ENCODE assay signal across 12 cellular contexts in the genomic region with DNA sequence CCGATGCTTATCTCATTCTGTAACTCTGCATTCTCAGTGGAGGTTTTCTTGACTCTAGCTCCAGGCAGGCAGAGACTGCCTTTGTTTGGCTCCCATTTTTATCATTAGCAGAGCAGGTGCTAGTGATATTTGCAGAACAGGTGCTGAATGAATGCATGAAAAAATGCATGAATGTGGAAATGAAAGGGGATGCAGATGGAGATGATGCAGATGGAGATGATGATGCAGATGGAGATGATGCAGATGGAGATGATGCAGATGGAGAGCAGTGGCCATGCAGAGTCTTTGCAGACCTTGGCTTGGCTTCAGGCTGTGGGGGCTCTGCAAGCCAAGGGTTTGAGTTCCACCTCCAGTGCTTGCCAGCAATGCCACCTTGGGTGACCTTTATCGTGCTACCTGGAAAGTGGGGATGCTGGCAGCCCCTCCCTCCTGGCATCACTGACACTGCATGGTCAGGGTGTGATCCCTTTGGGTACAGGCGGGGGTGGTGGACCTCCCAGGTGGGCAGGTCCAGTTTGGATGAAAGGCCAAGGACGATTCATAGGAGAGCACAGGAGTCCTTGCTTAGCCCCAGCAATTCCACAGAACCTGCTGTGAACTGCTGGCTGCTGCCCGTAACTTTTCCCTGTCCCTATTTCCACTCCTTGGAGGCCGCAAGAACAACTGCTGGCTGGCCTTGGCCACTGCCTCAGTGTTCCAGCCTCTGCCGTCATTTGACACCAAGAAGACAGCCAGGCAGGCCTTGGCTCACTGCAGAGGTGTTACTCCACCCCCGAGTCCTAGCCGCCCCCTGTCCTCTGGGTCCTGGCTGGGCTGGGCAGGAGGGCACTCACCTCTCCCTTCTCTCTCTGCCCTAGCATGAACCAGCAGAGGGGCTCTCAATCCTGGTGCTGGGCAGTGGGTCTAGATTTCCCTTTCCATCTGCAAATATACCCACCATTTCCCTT. TPM values are rescaled to one million over a fixed set of nuclear protein-coding genes. Genes with fewer than 3 reads are reported as not detected.
A peak's percentile ranks its signal among the peaks of the same experiment; 100 is the strongest.
DNase-seq lines count a peak whose midpoint lies in the region; ATAC-seq and TF ChIP-seq lines count a peak whose summit lies in the region.
"Had no signal": no experiment of that assay in that cellular context is flagged by ENCODE, and none has a peak within 500 bp of the region (broad histone marks: within the 10 kb centered on the region; RNA-seq: fewer than 3 reads in every experiment).

No MANE protein-coding gene starts in this region.

- H3K27ac Mint-ChIP-seq in MCF 10A (ENCODE audit: low read depth, unreplicated experiment): no peak overlapping the region
- no peak overlapping the region for H3K27ac Mint-ChIP-seq in activated CD8-positive, alpha-beta T cell treated with anti-CD3 and anti-CD28 coated beads, Interleukin-2, amount 10 ng/mL, durations not matched to agents 7 days and 5 days

- no peak overlapping the region for H3K14ac ChIP-seq in neuronal stem cell (ENCODE audit: low read length)

- H3K23ac ChIP-seq in neuronal stem cell (ENCODE audit: low read depth, low read length, poor library complexity): no peak overlapping the region

- no peaks in the 10 kb centered on the region for H4K20me1 ChIP-seq in mammary epithelial cell (ENCODE audit: insufficient read depth, low read length)

- no peak overlapping the region for H2AK5ac ChIP-seq in neuronal stem cell (ENCODE audit: low read depth, low read length)

- H3K4me1 ChIP-seq in mammary epithelial cell (ENCODE audit: insufficient read depth, low read length) (peaks cover 50% of the 10 kb centered on the region), heart right ventricle (peaks cover 46 to 89% (median 75%) of the 10 kb centered on the region in 9 donors), neuronal stem cell (ENCODE audit: control insufficient read depth in 2 of 2, insufficient read depth in 1 of 2, low read depth in 1 of 2, low read length in 2 of 2) (peaks cover 34 to 52% of the 10 kb centered on the region in 2 donors)

- in situ Hi-C loops in mammary epithelial cell (cut with MboI; ENCODE audit: low sequenced_read_pairs in 2 of 2): loop anchor here in 1 of 2 donors (10.0 kb wide), 1 partner anchor 92 kb away; the partner anchor contains the start of gene DUSP1

- no peak overlapping the region for H2BK12ac ChIP-seq in neuronal stem cell (ENCODE audit: low read length)

- H3K9me3 Mint-ChIP-seq in MCF 10A (ENCODE audit: unreplicated experiment): no peaks in the 10 kb centered on the region
- H3K9me3 Mint-ChIP-seq in activated CD8-positive, alpha-beta T cell treated with anti-CD3 and anti-CD28 coated beads, Interleukin-2, amount 10 ng/mL, durations not matched to agents 7 days and 5 days (ENCODE audit: insufficient read depth): no peaks in the 10 kb centered on the region

- no peaks in the 10 kb centered on the region for H3K27me3 Mint-ChIP-seq in MCF 10A (ENCODE audit: insufficient read depth, unreplicated experiment)
- H3K27me3 Mint-ChIP-seq in activated CD8-positive, alpha-beta T cell treated with anti-CD3 and anti-CD28 coated beads, Interleukin-2, amount 10 ng/mL, durations not matched to agents 7 days and 5 days (ENCODE audit: low read depth): no peaks in the 10 kb centered on the region

- H3K4me3 ChIP-seq in mammary epithelial cell (replicated peaks in 1 of 3; ENCODE audit: insufficient read depth in 1 of 3, low read depth in 2 of 3, low read length in 3 of 3): no peak overlapping the region
- H3K4me3 ChIP-seq in heart right ventricle: no peak overlapping the region
- no peak overlapping the region for H3K4me3 ChIP-seq in neuronal stem cell (ENCODE audit: low read length in 2 of 2)
- H3K4me3 ChIP-seq: hepatocyte had no signal

- DNase-seq in MCF 10A (ENCODE audit: unreplicated experiment) (peak; percentile 61), mammary epithelial cell (no peak), heart right ventricle (peak; percentile 64 to 80), neuronal stem cell (ENCODE audit: low spot score) (no peak), HuH-7 (ENCODE audit: low spot score) (no peak), NCI-H2227 (lab: John Stamatoyannopoulos, UW; ENCODE audit: unreplicated experiment) (no peak)
- DNase-seq in activated CD8-positive, alpha-beta T cell treated with anti-CD3 and anti-CD28 coated beads, Interleukin-2, amount 10 ng/mL, durations not matched to agents 7 days and 5 days: no peak
- DNase-seq: activated T-cell treated with anti-CD3 and anti-CD28 coated beads, Interleukin-2, amount 50 U/mL, for 48 hours had no signal

- no peak overlapping the region for H3K4me2 ChIP-seq in mammary epithelial cell (ENCODE audit: insufficient read depth, low read depth, low read length)
- no peak overlapping the region for H3K4me2 ChIP-seq in neuronal stem cell (ENCODE audit: insufficient read depth, low read length, poor library complexity, severe bottlenecking)
- H3K4me2 ChIP-seq: hepatocyte had no signal

- intact Hi-C loops in MCF 10A (cut with micrococcal nuclease) (loop anchor here (5.0 kb wide), 1 partner anchor 35 kb away; no protein-coding TSS in a partner anchor), mammary epithelial cell (cut with micrococcal nuclease) (no loop called here), heart right ventricle (cut with DNase I) (loop anchor here in 3 of 10 donors (5.0 to 10.0 kb wide), 3 partner anchors 35 to 95 kb away; partner anchors contain the start of gene DUSP1 (in 2 of the 3))

- no peaks in the 10 kb centered on the region for H3K9me3 ChIP-seq in mammary epithelial cell (replicated peaks; ENCODE audit: insufficient read depth, low read length)
- H3K9me3 ChIP-seq in heart right ventricle: no peaks in the 10 kb centered on the region
- no peaks in the 10 kb centered on the region for H3K9me3 ChIP-seq in neuronal stem cell (replicated peaks in 1 of 2; ENCODE audit: control insufficient read depth in 2 of 2, insufficient read depth in 1 of 2, low read depth in 1 of 2, low read length in 2 of 2)
- H3K9me3 ChIP-seq: neutrophil had no signal

- H3K27me3 ChIP-seq in mammary epithelial cell (ENCODE audit: insufficient read depth, low read length): no peaks in the 10 kb centered on the region
- H3K27me3 ChIP-seq in heart right ventricle: no peaks in the 10 kb centered on the region
- no peaks in the 10 kb centered on the region for H3K27me3 ChIP-seq in neuronal stem cell (ENCODE audit: control insufficient read depth in 3 of 3, insufficient read depth in 3 of 3, low read depth in 1 of 3, low read length in 3 of 3)
- H3K27me3 ChIP-seq: hepatocyte, neutrophil had no signal

- H3K9ac ChIP-seq in mammary epithelial cell (ENCODE audit: insufficient read depth, low read length) (no peak overlapping the region), neuronal stem cell (ENCODE audit: low read depth, low read length, poor library complexity) (no peak overlapping the region)

- H3K18ac ChIP-seq in neuronal stem cell (ENCODE audit: low read length): no peak overlapping the region

- no TSS peak for BruUV-seq in MCF 10A (replicated peaks; lab: Mats Ljungman, UMichigan)
- BruUV-seq in mammary epithelial cell (replicated peaks; lab: Mats Ljungman, UMichigan): no TSS peak

- no peak overlapping the region for H3K4me3 Mint-ChIP-seq in MCF 10A (ENCODE audit: unreplicated experiment)
- no peak overlapping the region for H3K4me3 Mint-ChIP-seq in activated CD8-positive, alpha-beta T cell treated with anti-CD3 and anti-CD28 coated beads, Interleukin-2, amount 10 ng/mL, durations not matched to agents 7 days and 5 days

- 84% methylated on average over 9 of the region's 9 CpGs for WGBS in mammary epithelial cell (ENCODE audit: low coverage, missing lambda C conversion rate)
- WGBS in heart right ventricle, 2 donors: 39 to 49% methylated on average over 9 of the region's 9 CpGs
- no CpG with 5 or more reads among the region's 9 CpGs for WGBS in neuronal stem cell (ENCODE audit: extremely low coverage in 2 of 2, insufficient read length in 2 of 2, insufficient replicate concordance in 1 of 2), 2 donors

- POLR2A ChIA-PET in MCF 10A (lab: Yijun Ruan, JAX): interaction anchor here (0.8 to 11.0 kb wide), 14 partner anchors 7 to 100 kb away, joined by 3 to 520 read pairs (median 10); partner anchors contain the start of gene DUSP1
- POLR2A ChIA-PET in activated CD8-positive, alpha-beta T cell treated with anti-CD3 and anti-CD28 coated beads, Interleukin-2, amount 10 ng/mL, durations not matched to agents 7 days and 5 days (lab: Charles Lee): no interaction called here

- peaks cover 4% of the 10 kb centered on the region for H3K79me1 ChIP-seq in neuronal stem cell (ENCODE audit: low read depth, low read length)

- TF ChIP-seq CTCF in MCF 10A (IDR thresholded peaks at IDR 0.05; ENCODE audit: unreplicated experiment): no peak
- TF ChIP-seq CTCF in mammary epithelial cell (conservative IDR thresholded peaks at IDR 0.05 in 1 of 2, IDR thresholded peaks at IDR 0.05 in 1 of 2; ENCODE audit: extremely low read depth in 1 of 2, insufficient read depth in 1 of 2, low read depth in 1 of 2, low read length in 2 of 2): no peak
- TF ChIP-seq CTCF in heart right ventricle (IDR thresholded peaks at IDR 0.05): no peak

- no peak overlapping the region for H2BK5ac ChIP-seq in neuronal stem cell (ENCODE audit: low read length)

- H3K79me2 ChIP-seq in mammary epithelial cell (ENCODE audit: insufficient read depth, low read length): peaks cover 9% of the 10 kb centered on the region

- H3K36me3 ChIP-seq in mammary epithelial cell (ENCODE audit: insufficient read depth, low read length) (no peaks in the 10 kb centered on the region), heart right ventricle (peaks cover 0 to 3% (median 0%) of the 10 kb centered on the region in 9 donors), neuronal stem cell (replicated peaks in 1 of 2; ENCODE audit: control insufficient read depth in 2 of 2, insufficient read depth in 2 of 2, low read length in 2 of 2) (no peaks in the 10 kb centered on the region)
- H3K36me3 ChIP-seq: neutrophil had no signal

- H3K4me1 Mint-ChIP-seq in MCF 10A (ENCODE audit: insufficient read depth, unreplicated experiment): peaks cover 25% of the 10 kb centered on the region
- peaks cover 21% of the 10 kb centered on the region for H3K4me1 Mint-ChIP-seq in activated CD8-positive, alpha-beta T cell treated with anti-CD3 and anti-CD28 coated beads, Interleukin-2, amount 10 ng/mL, durations not matched to agents 7 days and 5 days (ENCODE audit: low read depth)

- peak overlapping the region; percentile 29 for H2BK120ac ChIP-seq in neuronal stem cell (ENCODE audit: low read depth, low read length)

- ATAC-seq in heart right ventricle (peak in 7 of 8 donors; percentile 28 to 81 (median 48)), GM18520 (IDR thresholded peaks at IDR 0.05; ENCODE audit: unreplicated experiment) (no peak)
- no peak for ATAC-seq in activated CD8-positive, alpha-beta T cell treated with anti-CD3 and anti-CD28 coated beads, Interleukin-2, amount 10 ng/mL, durations not matched to agents 7 days and 5 days

- H4K8ac ChIP-seq in neuronal stem cell (ENCODE audit: low read depth, low read length): no peak overlapping the region

- H2AFZ ChIP-seq in mammary epithelial cell (ENCODE audit: low read depth, low read length) (no peak overlapping the region), neuronal stem cell (ENCODE audit: low read length) (no peak overlapping the region)
- H2AFZ ChIP-seq: hepatocyte had no signal

- H3K27ac ChIP-seq in mammary epithelial cell (ENCODE audit: insufficient read depth, low read depth, low read length) (no peak overlapping the region), heart right ventricle (peak overlapping the region; percentile 82 to 97 (median 92)), neuronal stem cell (replicated peaks; ENCODE audit: low read length) (no peak overlapping the region)
- H3K27ac ChIP-seq: hepatocyte, neutrophil, VCaP had no signal

- H4K91ac ChIP-seq in neuronal stem cell (ENCODE audit: low read depth, low read length, poor library complexity): no peak overlapping the region

- H3K4ac ChIP-seq in neuronal stem cell (ENCODE audit: low read length): no peak overlapping the region

- CTCF ChIA-PET in MCF 10A (lab: Yijun Ruan, JAX): interaction anchor here (0.7 to 1.2 kb wide), 5 partner anchors 13 to 897 kb away, joined by 3 to 4 read pairs (median 3); no protein-coding TSS in a partner anchor
- CTCF ChIA-PET in mammary epithelial cell (lab: Charles Lee; ENCODE audit: low non-redundant PET): no interaction called here
- CTCF ChIA-PET in activated CD8-positive, alpha-beta T cell treated with anti-CD3 and anti-CD28 coated beads, Interleukin-2, amount 10 ng/mL, durations not matched to agents 7 days and 5 days (lab: Charles Lee): no interaction called here

- H3K36me3 Mint-ChIP-seq in MCF 10A (ENCODE audit: insufficient read depth, unreplicated experiment): peaks cover 14% of the 10 kb centered on the region
- H3K36me3 Mint-ChIP-seq in activated CD8-positive, alpha-beta T cell treated with anti-CD3 and anti-CD28 coated beads, Interleukin-2, amount 10 ng/mL, durations not matched to agents 7 days and 5 days (ENCODE audit: low read depth): no peaks in the 10 kb centered on the region

- dilution Hi-C loops in mammary epithelial cell (cut with HindIII; ENCODE audit: low sequenced_read_pairs): no loop called here

- H2BK15ac ChIP-seq in neuronal stem cell (ENCODE audit: low read length): no peak overlapping the region

RNA-seq across cellular contexts. Expression of gene ERGIC1, which starts 33.0 kb away (rescaled TPM):
- total RNA-seq in MCF 10A (2022) (257 and 292 TPM in 2 replicates), mammary epithelial cell (10 to 100 TPM; 58.8 to 98.6 TPM), heart right ventricle (10 to 100 TPM; 60.3 to 91.9 (median 74.2) TPM)
- polyA plus RNA-seq in mammary epithelial cell (111 TPM), heart right ventricle (10 to 100 TPM; 48.0 to 64.9 TPM)
- 158 TPM for polyA minus RNA-seq in mammary epithelial cell
- polyA plus RNA-seq in neuronal stem cell (2013, experiment 1 of 2): 73.5 TPM
- polyA plus RNA-seq in neuronal stem cell (2013, experiment 2 of 2): 73.3 TPM
- 10 to 100 TPM; 50.4 to 52.7 TPM for total RNA-seq in activated CD8-positive, alpha-beta T cell treated with anti-CD3 and anti-CD28 coated beads, Interleukin-2, amount 10 ng/mL, durations not matched to agents 7 days and 5 days

Comparison
In these comparisons a context has a peak if more than half of its experiments do, and no peak if none do; other contexts are left out.
1. DNase-seq: peak in MCF 10A (single experiment) and heart right ventricle (2 of 2); none in mammary epithelial cell (single experiment), neuronal stem cell (single experiment), HuH-7 (single experiment), activated CD8-positive, alpha-beta T cell treated with anti-CD3 and anti-CD28 coated beads, Interleukin-2, amount 10 ng/mL, durations not matched to agents 7 days and 5 days (single experiment) and NCI-H2227 (single experiment).
2. H3K27ac ChIP-seq: peak in heart right ventricle (10 of 10); none in mammary epithelial cell (single experiment) and neuronal stem cell (single experiment).
3. ATAC-seq: peak in heart right ventricle (7 of 8); none in GM18520 (single experiment) and activated CD8-positive, alpha-beta T cell treated with anti-CD3 and anti-CD28 coated beads, Interleukin-2, amount 10 ng/mL, durations not matched to agents 7 days and 5 days (single experiment).